ENCODE assay signal across 1 cellular context in genomic region chr16:84791501-84791900, GRCh38.
TF ChIP-seq lines count a peak whose summit lies in the region.

No MANE protein-coding gene starts in this region.

TF ChIP-seq in IMR-90, 13 proteins besides CTCF, POLR2A, EP300 and RAD21 (continued from another document):
- TF ChIP-seq NFE2L2 (IDR thresholded peaks at IDR 0.05; ENCODE audit: low read depth, low read length) (no peak), ELK1 (IDR thresholded peaks at IDR 0.05; ENCODE audit: borderline replicate concordance, low read depth, low read length) (no peak)
